ENCODE assay signal across 1 cellular context in the genomic region with DNA sequence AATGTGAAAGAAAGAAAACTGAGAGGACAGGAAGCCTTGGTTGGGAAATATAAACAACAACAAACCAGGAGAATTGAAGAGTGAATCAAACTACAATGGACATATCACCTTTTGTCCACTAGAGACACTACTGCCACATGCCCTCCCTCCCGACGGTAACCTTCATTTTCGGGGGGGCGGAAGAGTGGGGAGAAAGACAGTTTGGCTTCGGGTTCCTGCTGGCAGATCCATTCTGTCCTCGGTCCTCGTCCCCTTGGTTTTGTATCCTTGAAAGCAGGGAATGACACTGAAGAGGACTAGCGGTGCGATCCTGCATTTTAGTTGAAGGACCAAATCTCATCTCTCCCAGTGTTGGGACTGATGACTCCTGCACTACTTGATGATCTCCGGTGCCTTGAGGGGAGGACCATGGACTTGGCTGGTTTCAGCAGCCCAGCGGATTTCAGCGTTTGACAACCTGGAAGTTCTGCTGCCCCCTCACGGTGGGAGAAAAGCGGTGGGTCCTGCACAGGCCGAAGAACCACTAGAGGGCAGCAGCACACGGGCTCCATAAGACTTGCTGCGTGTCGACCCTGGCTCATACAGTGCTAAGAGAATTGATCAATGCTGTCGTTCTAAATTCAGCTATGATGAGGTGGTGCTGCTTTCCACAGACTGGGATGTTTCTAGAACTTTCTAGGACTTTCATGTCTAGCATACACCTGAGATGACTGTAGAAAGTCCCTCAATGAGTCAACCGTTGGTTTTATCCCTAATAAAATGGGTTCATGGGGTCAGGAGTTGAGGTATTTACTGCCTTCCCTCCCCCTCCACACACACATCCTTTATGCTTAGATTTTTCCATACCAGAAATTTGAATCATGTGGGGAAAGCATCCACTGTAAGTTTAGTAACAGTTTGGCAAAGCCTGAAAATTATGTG.
A peak's percentile ranks its signal among the peaks of the same experiment; 100 is the strongest.
TF ChIP-seq lines count a peak whose summit lies in the region.

No MANE protein-coding gene starts in this region.

TF ChIP-seq in K562, 482 proteins besides CTCF, POLR2A, EP300 and RAD21 (continued from another document and continues in another):
- TF ChIP-seq, protein P1, sequence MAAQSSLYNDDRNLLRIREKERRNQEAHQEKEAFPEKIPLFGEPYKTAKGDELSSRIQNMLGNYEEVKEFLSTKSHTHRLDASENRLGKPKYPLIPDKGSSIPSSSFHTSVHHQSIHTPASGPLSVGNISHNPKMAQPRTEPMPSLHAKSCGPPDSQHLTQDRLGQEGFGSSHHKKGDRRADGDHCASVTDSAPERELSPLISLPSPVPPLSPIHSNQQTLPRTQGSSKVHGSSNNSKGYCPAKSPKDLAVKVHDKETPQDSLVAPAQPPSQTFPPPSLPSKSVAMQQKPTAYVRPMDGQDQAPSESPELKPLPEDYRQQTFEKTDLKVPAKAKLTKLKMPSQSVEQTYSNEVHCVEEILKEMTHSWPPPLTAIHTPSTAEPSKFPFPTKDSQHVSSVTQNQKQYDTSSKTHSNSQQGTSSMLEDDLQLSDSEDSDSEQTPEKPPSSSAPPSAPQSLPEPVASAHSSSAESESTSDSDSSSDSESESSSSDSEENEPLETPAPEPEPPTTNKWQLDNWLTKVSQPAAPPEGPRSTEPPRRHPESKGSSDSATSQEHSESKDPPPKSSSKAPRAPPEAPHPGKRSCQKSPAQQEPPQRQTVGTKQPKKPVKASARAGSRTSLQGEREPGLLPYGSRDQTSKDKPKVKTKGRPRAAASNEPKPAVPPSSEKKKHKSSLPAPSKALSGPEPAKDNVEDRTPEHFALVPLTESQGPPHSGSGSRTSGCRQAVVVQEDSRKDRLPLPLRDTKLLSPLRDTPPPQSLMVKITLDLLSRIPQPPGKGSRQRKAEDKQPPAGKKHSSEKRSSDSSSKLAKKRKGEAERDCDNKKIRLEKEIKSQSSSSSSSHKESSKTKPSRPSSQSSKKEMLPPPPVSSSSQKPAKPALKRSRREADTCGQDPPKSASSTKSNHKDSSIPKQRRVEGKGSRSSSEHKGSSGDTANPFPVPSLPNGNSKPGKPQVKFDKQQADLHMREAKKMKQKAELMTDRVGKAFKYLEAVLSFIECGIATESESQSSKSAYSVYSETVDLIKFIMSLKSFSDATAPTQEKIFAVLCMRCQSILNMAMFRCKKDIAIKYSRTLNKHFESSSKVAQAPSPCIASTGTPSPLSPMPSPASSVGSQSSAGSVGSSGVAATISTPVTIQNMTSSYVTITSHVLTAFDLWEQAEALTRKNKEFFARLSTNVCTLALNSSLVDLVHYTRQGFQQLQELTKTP (IDR thresholded peaks at IDR 0.05; ENCODE audit: low read depth in 1 of 2, partially characterized antibody in 2 of 2), result peak; percentile 73 to 77
- TF ChIP-seq TEAD1 (CRISPR knock-in tag; IDR thresholded peaks at IDR 0.05) (peak in 1 of 2 experiments; percentile 90; a peak in 2 of 4 replicates), ZC3H4 (CRISPR knock-in tag; IDR thresholded peaks at IDR 0.05; ENCODE audit: borderline replicate concordance) (no peak), NFE2 (IDR thresholded peaks at IDR 0.05; ENCODE audit: low read depth) (no peak), SPI1 (IDR thresholded peaks at IDR 0.05; ENCODE audit: borderline replicate concordance, low read depth, low read length) (no peak), CBFA2T3 (IDR thresholded peaks at IDR 0.05) (no peak), ZNF436 (CRISPR knock-in tag; IDR thresholded peaks at IDR 0.05) (no peak), CHD4 (IDR thresholded peaks at IDR 0.05; ENCODE audit: insufficient read depth, insufficient replicate concordance, low read depth, low read length, poor library complexity, severe bottlenecking) (no peak), KLF16 (IDR thresholded peaks at IDR 0.05) (peak; percentile 75), GTF2F1 (IDR thresholded peaks at IDR 0.05; ENCODE audit: low read depth, low read length) (no peak), NRF1 (conservative IDR thresholded peaks at IDR 0.05 in 1 of 2, IDR thresholded peaks at IDR 0.05 in 1 of 2) (peak in 1 of 2 experiments; percentile 16; a peak in 1 of 4 replicates), MXI1 (IDR thresholded peaks at IDR 0.05; ENCODE audit: low read depth, low read length) (no peak), PTRF (tag; IDR thresholded peaks at IDR 0.05) (no peak), ILK (tag; IDR thresholded peaks at IDR 0.05; ENCODE audit: borderline replicate concordance, low read depth) (no peak), ZNF41 (CRISPR knock-in tag; conservative IDR thresholded peaks at IDR 0.05) (no peak; the same call in 1 of the 2 replicates), BMI1 (IDR thresholded peaks at IDR 0.05; ENCODE audit: low read length) (no peak), WHSC1 (IDR thresholded peaks at IDR 0.05; ENCODE audit: low read length) (no peak), ZNF197 (CRISPR knock-in tag; IDR thresholded peaks at IDR 0.05; ENCODE audit: low read depth) (no peak), ZNF316 (IDR thresholded peaks at IDR 0.05) (no peak), HSF4 (CRISPR knock-in tag; IDR thresholded peaks at IDR 0.05; ENCODE audit: borderline replicate concordance) (no peak), SRSF9 (IDR thresholded peaks at IDR 0.05; ENCODE audit: borderline replicate concordance, low read depth, low read length) (no peak), HEY1 (CRISPR knock-in tag; IDR thresholded peaks at IDR 0.05; ENCODE audit: borderline replicate concordance) (0 out of 2 replicates have a peak, but pooled peaks have one; percentile 16), TRIM28 (IDR thresholded peaks at IDR 0.05) (peak; percentile 86), SAFB (IDR thresholded peaks at IDR 0.05; ENCODE audit: borderline replicate concordance, low read depth, low read length) (no peak), BRF1 (IDR thresholded peaks at IDR 0.05; ENCODE audit: borderline replicate concordance, extremely low read depth, insufficient read length) (no peak), STAG1 (CRISPR knock-in tag; IDR thresholded peaks at IDR 0.05; ENCODE audit: borderline replicate concordance) (peak; percentile 87; the same call in 1 of the 2 replicates), MAFG (tag; conservative IDR thresholded peaks at IDR 0.05) (no peak; the same call in 1 of the 2 replicates), TOE1 (IDR thresholded peaks at IDR 0.05; ENCODE audit: borderline replicate concordance) (peak; percentile 70; the same call in 1 of the 2 replicates), TOE1 (CRISPR knock-in tag; IDR thresholded peaks at IDR 0.05; ENCODE audit: borderline replicate concordance, low read depth) (0 out of 2 replicates have a peak, but pooled peaks have one; percentile 28), SRF (CRISPR knock-in tag; IDR thresholded peaks at IDR 0.05) (peak in 1 of 2 experiments; percentile 42; a peak in 1 of 4 replicates), CCAR2 (IDR thresholded peaks at IDR 0.05; ENCODE audit: low read depth, low read length) (no peak), ZNF146 (CRISPR knock-in tag; IDR thresholded peaks at IDR 0.05; ENCODE audit: unreplicated experiment) (no peak), SIN3A (IDR thresholded peaks at IDR 0.05; ENCODE audit: borderline replicate concordance in 2 of 2, control insufficient read depth in 1 of 2, low read depth in 2 of 2, low read length in 2 of 2) (no peak), HNRNPK (IDR thresholded peaks at IDR 0.05; ENCODE audit: low read depth, low read length, poor library complexity, severe bottlenecking) (no peak), NCOR1 (IDR thresholded peaks at IDR 0.05) (peak; percentile 52), RBM34 (IDR thresholded peaks at IDR 0.05; ENCODE audit: borderline replicate concordance, insufficient read depth, low read length) (no peak), SMAD1 (IDR thresholded peaks at IDR 0.05; ENCODE audit: low read depth, low read length, partially characterized antibody) (no peak), ZNF696 (CRISPR knock-in tag; conservative IDR thresholded peaks at IDR 0.05) (no peak), ZBTB7A (IDR thresholded peaks at IDR 0.05; ENCODE audit: borderline replicate concordance, control insufficient read depth, low read depth, low read length) (peak; percentile 59; the same call in 1 of the 2 replicates), PPARD (CRISPR knock-in tag; IDR thresholded peaks at IDR 0.05) (no peak), ZZZ3 (IDR thresholded peaks at IDR 0.05) (no peak)
- TF ChIP-seq, protein P2, sequence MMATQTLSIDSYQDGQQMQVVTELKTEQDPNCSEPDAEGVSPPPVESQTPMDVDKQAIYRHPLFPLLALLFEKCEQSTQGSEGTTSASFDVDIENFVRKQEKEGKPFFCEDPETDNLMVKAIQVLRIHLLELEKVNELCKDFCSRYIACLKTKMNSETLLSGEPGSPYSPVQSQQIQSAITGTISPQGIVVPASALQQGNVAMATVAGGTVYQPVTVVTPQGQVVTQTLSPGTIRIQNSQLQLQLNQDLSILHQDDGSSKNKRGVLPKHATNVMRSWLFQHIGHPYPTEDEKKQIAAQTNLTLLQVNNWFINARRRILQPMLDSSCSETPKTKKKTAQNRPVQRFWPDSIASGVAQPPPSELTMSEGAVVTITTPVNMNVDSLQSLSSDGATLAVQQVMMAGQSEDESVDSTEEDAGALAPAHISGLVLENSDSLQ (IDR thresholded peaks at IDR 0.05), result peak; percentile 78
- TF ChIP-seq, protein P3, sequence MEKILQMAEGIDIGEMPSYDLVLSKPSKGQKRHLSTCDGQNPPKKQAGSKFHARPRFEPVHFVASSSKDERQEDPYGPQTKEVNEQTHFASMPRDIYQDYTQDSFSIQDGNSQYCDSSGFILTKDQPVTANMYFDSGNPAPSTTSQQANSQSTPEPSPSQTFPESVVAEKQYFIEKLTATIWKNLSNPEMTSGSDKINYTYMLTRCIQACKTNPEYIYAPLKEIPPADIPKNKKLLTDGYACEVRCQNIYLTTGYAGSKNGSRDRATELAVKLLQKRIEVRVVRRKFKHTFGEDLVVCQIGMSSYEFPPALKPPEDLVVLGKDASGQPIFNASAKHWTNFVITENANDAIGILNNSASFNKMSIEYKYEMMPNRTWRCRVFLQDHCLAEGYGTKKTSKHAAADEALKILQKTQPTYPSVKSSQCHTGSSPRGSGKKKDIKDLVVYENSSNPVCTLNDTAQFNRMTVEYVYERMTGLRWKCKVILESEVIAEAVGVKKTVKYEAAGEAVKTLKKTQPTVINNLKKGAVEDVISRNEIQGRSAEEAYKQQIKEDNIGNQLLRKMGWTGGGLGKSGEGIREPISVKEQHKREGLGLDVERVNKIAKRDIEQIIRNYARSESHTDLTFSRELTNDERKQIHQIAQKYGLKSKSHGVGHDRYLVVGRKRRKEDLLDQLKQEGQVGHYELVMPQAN (IDR thresholded peaks at IDR 0.05; ENCODE audit: borderline replicate concordance), result peak; percentile 22; the same call in 1 of the 2 replicates
- TF ChIP-seq, protein P4, sequence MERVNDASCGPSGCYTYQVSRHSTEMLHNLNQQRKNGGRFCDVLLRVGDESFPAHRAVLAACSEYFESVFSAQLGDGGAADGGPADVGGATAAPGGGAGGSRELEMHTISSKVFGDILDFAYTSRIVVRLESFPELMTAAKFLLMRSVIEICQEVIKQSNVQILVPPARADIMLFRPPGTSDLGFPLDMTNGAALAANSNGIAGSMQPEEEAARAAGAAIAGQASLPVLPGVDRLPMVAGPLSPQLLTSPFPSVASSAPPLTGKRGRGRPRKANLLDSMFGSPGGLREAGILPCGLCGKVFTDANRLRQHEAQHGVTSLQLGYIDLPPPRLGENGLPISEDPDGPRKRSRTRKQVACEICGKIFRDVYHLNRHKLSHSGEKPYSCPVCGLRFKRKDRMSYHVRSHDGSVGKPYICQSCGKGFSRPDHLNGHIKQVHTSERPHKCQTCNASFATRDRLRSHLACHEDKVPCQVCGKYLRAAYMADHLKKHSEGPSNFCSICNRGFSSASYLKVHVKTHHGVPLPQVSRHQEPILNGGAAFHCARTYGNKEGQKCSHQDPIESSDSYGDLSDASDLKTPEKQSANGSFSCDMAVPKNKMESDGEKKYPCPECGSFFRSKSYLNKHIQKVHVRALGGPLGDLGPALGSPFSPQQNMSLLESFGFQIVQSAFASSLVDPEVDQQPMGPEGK (CRISPR knock-in tag; IDR thresholded peaks at IDR 0.05; ENCODE audit: borderline replicate concordance), result no peak
- TF ChIP-seq, protein P5, sequence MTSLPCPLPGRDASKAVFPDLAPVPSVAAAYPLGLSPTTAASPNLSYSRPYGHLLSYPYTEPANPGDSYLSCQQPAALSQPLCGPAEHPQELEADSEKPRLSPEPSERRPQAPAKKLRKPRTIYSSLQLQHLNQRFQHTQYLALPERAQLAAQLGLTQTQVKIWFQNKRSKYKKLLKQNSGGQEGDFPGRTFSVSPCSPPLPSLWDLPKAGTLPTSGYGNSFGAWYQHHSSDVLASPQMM (CRISPR knock-in tag; IDR thresholded peaks at IDR 0.05), result no peak
- TF ChIP-seq, protein P6, sequence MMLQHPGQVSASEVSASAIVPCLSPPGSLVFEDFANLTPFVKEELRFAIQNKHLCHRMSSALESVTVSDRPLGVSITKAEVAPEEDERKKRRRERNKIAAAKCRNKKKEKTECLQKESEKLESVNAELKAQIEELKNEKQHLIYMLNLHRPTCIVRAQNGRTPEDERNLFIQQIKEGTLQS (IDR thresholded peaks at IDR 0.05), result peak; percentile 54; the same call in 1 of the 2 replicates
- TF ChIP-seq, protein P6 (CRISPR knock-in tag; conservative IDR thresholded peaks at IDR 0.05), result peak; percentile 80; the same call in 1 of the 2 replicates
- TF ChIP-seq, protein P7, sequence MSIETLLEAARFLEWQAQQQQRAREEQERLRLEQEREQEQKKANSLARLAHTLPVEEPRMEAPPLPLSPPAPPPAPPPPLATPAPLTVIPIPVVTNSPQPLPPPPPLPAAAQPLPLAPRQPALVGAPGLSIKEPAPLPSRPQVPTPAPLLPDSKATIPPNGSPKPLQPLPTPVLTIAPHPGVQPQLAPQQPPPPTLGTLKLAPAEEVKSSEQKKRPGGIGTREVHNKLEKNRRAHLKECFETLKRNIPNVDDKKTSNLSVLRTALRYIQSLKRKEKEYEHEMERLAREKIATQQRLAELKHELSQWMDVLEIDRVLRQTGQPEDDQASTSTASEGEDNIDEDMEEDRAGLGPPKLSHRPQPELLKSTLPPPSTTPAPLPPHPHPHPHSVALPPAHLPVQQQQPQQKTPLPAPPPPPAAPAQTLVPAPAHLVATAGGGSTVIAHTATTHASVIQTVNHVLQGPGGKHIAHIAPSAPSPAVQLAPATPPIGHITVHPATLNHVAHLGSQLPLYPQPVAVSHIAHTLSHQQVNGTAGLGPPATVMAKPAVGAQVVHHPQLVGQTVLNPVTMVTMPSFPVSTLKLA (conservative IDR thresholded peaks at IDR 0.05), result peak; percentile 52 to 76
- TF ChIP-seq, protein P8, sequence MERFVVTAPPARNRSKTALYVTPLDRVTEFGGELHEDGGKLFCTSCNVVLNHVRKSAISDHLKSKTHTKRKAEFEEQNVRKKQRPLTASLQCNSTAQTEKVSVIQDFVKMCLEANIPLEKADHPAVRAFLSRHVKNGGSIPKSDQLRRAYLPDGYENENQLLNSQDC (CRISPR knock-in tag; IDR thresholded peaks at IDR 0.05), result no peak
- TF ChIP-seq, protein P9, sequence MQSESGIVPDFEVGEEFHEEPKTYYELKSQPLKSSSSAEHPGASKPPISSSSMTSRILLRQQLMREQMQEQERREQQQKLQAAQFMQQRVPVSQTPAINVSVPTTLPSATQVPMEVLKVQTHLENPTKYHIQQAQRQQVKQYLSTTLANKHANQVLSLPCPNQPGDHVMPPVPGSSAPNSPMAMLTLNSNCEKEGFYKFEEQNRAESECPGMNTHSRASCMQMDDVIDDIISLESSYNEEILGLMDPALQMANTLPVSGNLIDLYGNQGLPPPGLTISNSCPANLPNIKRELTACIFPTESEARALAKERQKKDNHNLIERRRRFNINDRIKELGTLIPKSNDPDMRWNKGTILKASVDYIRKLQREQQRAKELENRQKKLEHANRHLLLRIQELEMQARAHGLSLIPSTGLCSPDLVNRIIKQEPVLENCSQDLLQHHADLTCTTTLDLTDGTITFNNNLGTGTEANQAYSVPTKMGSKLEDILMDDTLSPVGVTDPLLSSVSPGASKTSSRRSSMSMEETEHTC (IDR thresholded peaks at IDR 0.05), result no peak
